ENCODE assay signal across 18 cellular contexts in the genomic region with DNA sequence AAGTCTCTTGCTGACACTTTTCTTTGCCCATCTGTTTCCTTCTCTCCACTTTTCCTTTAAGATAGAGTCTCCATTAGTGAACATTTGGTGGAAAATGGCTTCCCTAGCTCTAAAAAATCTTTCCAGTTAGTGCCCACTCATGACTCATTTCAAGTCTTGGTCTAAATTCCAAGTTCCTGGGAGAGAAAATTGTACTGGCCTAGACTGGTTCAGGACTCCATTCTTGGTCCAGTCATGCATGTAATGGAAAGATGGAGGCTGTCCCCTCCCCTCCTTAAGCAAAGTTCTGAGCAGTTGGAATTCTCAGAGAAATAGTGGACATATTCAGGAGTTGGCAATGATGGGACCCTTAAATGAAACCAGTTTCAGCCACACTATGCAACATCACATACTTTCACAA. TPM values are rescaled to one million over a fixed set of nuclear protein-coding genes. Genes with fewer than 3 reads are reported as not detected.
A peak's percentile ranks its signal among the peaks of the same experiment; 100 is the strongest.
DNase-seq lines count a peak whose midpoint lies in the region; ATAC-seq and TF ChIP-seq lines count a peak whose summit lies in the region.
"Had no signal": no experiment of that assay in that cellular context is flagged by ENCODE, and none has a peak within 500 bp of the region (broad histone marks: within the 10 kb centered on the region; RNA-seq: fewer than 3 reads in every experiment).

No MANE protein-coding gene starts in this region.

- H3K56ac ChIP-seq in mesendoderm (ENCODE audit: low read length), result no peak overlapping the region

- H3K4me3 ChIP-seq in cardiac fibroblast (replicated peaks in 1 of 2; ENCODE audit: low read depth in 2 of 2, low read length in 2 of 2) (no peak overlapping the region), Karpas-422 (ENCODE audit: low read length) (no peak overlapping the region), mesendoderm (ENCODE audit: low read length) (no peak overlapping the region)
- H3K4me3 ChIP-seq: smooth muscle cell had no signal

- no peak overlapping the region for H2BK120ac ChIP-seq in mesendoderm (ENCODE audit: low read depth, low read length)

- no peak overlapping the region for H2BK15ac ChIP-seq in mesendoderm (replicated peaks; ENCODE audit: low read depth)

- H3K4ac ChIP-seq in mesendoderm (ENCODE audit: low read depth, low read length), result no peak overlapping the region

- H3K4me1 ChIP-seq in Karpas-422 (ENCODE audit: low read length) (peaks cover 4% of the 10 kb centered on the region), mesendoderm (ENCODE audit: control insufficient read depth, low read depth, low read length) (no peaks in the 10 kb centered on the region)

- H3K36me3 ChIP-seq in Karpas-422 (ENCODE audit: insufficient read depth, low read length), result no peaks in the 10 kb centered on the region
- H3K36me3 ChIP-seq in mesendoderm (ENCODE audit: control insufficient read depth, insufficient read depth, low read length), result peaks cover 2% of the 10 kb centered on the region

- no peaks in the 10 kb centered on the region for H3K9me3 ChIP-seq in Karpas-422 (ENCODE audit: low read length)
- H3K9me3 ChIP-seq: Caco-2 had no signal

- no peak overlapping the region for H3K27ac ChIP-seq in Karpas-422 (ENCODE audit: low read length)
- no peak overlapping the region for H3K27ac ChIP-seq in mesendoderm (ENCODE audit: low read depth, low read length)

- H4K8ac ChIP-seq in mesendoderm (ENCODE audit: low read depth, low read length), result no peak overlapping the region

- no peak for TF ChIP-seq CTCF in cardiac fibroblast (IDR thresholded peaks at IDR 0.05; ENCODE audit: low read depth, low read length)

- H3K79me1 ChIP-seq in mesendoderm (ENCODE audit: low read length), result no peaks in the 10 kb centered on the region

- no peak overlapping the region for H2AK5ac ChIP-seq in mesendoderm (ENCODE audit: low read length)

- H3K18ac ChIP-seq in mesendoderm (ENCODE audit: low read length), result no peak overlapping the region

- no peak overlapping the region for H2BK5ac ChIP-seq in mesendoderm (ENCODE audit: low read length)

- H3K23ac ChIP-seq in mesendoderm (ENCODE audit: low read length), result no peak overlapping the region

- H3K9ac ChIP-seq in Karpas-422 (ENCODE audit: low read length) (no peak overlapping the region), mesendoderm (ENCODE audit: low read length) (no peak overlapping the region)

- DNase-seq in ACHN, result peak; percentile 77
- DNase-seq in HK-2 (ENCODE audit: unreplicated experiment), result peak; percentile 16
- DNase-seq in cardiac fibroblast (ENCODE audit: low read depth in 2 of 2), result peak; percentile 35 to 57
- DNase-seq in kidney glomerular epithelial cell (lab: John Stamatoyannopoulos, UW), result peak; percentile 84
- no peak for DNase-seq in Karpas-422
- no peak for DNase-seq in mesendoderm
- DNase-seq: activated CD8-positive, alpha-beta memory T cell treated with anti-CD3 and anti-CD28 coated beads, Interleukin-2, amount 50 U/mL, for 48 hours; activated naive CD4-positive, alpha-beta T cell; Caco-2; islet precursor cell; NCI-H1436; NCI-H345; SHP77 treated with DMSO at 0.1 percent for 48 hours; T-helper 2 cell had no signal

- H4K5ac ChIP-seq in mesendoderm (ENCODE audit: low read length), result no peak overlapping the region

- H2AFZ ChIP-seq in Karpas-422 (ENCODE audit: low read length), result no peak overlapping the region

- H3K9me2 ChIP-seq in Karpas-422 (replicated peaks; ENCODE audit: insufficient read depth, low read length), result no peaks in the 10 kb centered on the region

- H3K4me2 ChIP-seq in Karpas-422 (ENCODE audit: low read depth, low read length, poor library complexity, severe bottlenecking) (no peak overlapping the region), mesendoderm (ENCODE audit: low read length) (no peak overlapping the region)
- H3K4me2 ChIP-seq: smooth muscle cell had no signal

- ATAC-seq in GM21515 (IDR thresholded peaks at IDR 0.05; ENCODE audit: unreplicated experiment) (no peak), GM21737 (IDR thresholded peaks at IDR 0.05; ENCODE audit: unreplicated experiment) (no peak)
- ATAC-seq: stimulated activated effector memory CD8-positive, alpha-beta T cell treated with anti-CD3 and anti-CD28 coated beads, Interleukin-12 subunit alpha, Interleukin-12 subunit beta, amount 100 ng/mL, for 72 hours had no signal

- H3K27me3 ChIP-seq in Karpas-422 (ENCODE audit: low read length), result no peaks in the 10 kb centered on the region
- no peaks in the 10 kb centered on the region for H3K27me3 ChIP-seq in mesendoderm (ENCODE audit: insufficient read depth, low read length, poor library complexity)

- in situ Hi-C loops in ACHN (cut with HindIII; ENCODE audit: low pct_ligation_motif_present, low pct_unique_long_range_greater_than_20kb, low sequenced_read_pairs), result no loop called here

- H4K20me1 ChIP-seq in Karpas-422 (ENCODE audit: insufficient read depth, low read depth, low read length), result no peaks in the 10 kb centered on the region

- peaks cover 12% of the 10 kb centered on the region for H3K79me2 ChIP-seq in Karpas-422 (ENCODE audit: low read length)
- peaks cover 8% of the 10 kb centered on the region for H3K79me2 ChIP-seq in mesendoderm (ENCODE audit: control insufficient read depth, insufficient read depth, low read length)

RNA-seq across cellular contexts. Expression of a gene that starts 3.8 kb away (rescaled TPM):
- 43.7 and 50.0 TPM in 2 replicates for total RNA-seq in Karpas-422 (2014; rRNA removed; shearing (Covaris generic); ENCODE audit: low replicate concordance)
- 63.9 TPM for polyA plus RNA-seq in mesendoderm (2013, experiment 1 of 2)
- polyA plus RNA-seq in mesendoderm (2013, experiment 2 of 2), result 65.4 TPM

RNA-seq across cellular contexts. Expression of a gene that starts 33.4 kb away (rescaled TPM):
- total RNA-seq in Karpas-422 (2014; rRNA removed; shearing (Covaris generic); ENCODE audit: low replicate concordance), result 7.5 and 14.2 TPM in 2 replicates
- 22.9 TPM for polyA plus RNA-seq in mesendoderm (2013, experiment 1 of 2)
- polyA plus RNA-seq in mesendoderm (2013, experiment 2 of 2), result 22.1 TPM

Comparison
In these comparisons a context has a peak if more than half of its experiments do, and no peak if none do; other contexts are left out.
1. DNase-seq: peak in ACHN (single experiment), HK-2 (single experiment), cardiac fibroblast (2 of 2) and kidney glomerular epithelial cell (single experiment); none in Karpas-422 (single experiment) and mesendoderm (single experiment).